10 cellular contexts compared by ENCODE assay signal in genomic region chr7:121873795-121874194, GRCh38. TPM values are rescaled to one million over a fixed set of nuclear protein-coding genes. Genes with fewer than 3 reads are reported as not detected.
A peak's percentile ranks its signal among the peaks of the same experiment; 100 is the strongest.
DNase-seq lines count a peak whose midpoint lies in the region; ATAC-seq and TF ChIP-seq lines count a peak whose summit lies in the region.
"Had no signal": no experiment of that assay in that cellular context is flagged by ENCODE, and none has a peak within 500 bp of the region (broad histone marks: within the 10 kb centered on the region; RNA-seq: fewer than 3 reads in every experiment).

No MANE protein-coding gene starts in this region.

- intact Hi-C loops in heart right ventricle (cut with DNase I), result no loop called here
- intact Hi-C loops in left cardiac atrium (cut with DNase I), result no loop called here
- intact Hi-C loops in uterus (cut with DNase I; ENCODE audit: low total_unique reads), result no loop called here

- H3K36me3 ChIP-seq in heart right ventricle (no peaks in the 10 kb centered on the region), mesodermal cell (ENCODE audit: control insufficient read depth, insufficient read depth, low read length) (no peaks in the 10 kb centered on the region), uterus (no peaks in the 10 kb centered on the region)

- TF ChIP-seq CTCF in heart right ventricle (IDR thresholded peaks at IDR 0.05) (no peak), coronary artery (IDR thresholded peaks at IDR 0.05) (no peak), uterus (IDR thresholded peaks at IDR 0.05) (no peak)

- H3K27ac ChIP-seq in heart right ventricle, result no peak overlapping the region
- peak overlapping the region in 1 of 2 donors; percentile 58 for H3K27ac ChIP-seq in coronary artery
- no peak overlapping the region for H3K27ac ChIP-seq in mesodermal cell (ENCODE audit: low read depth, low read length, severe bottlenecking)
- H3K27ac ChIP-seq in uterus, result no peak overlapping the region

- H3K27me3 ChIP-seq in heart right ventricle, result peaks cover 0 to 65% (median 46%) of the 10 kb centered on the region in 7 donors
- peaks cover 0 to 5% of the 10 kb centered on the region in 2 donors for H3K27me3 ChIP-seq in uterus

- no peak for TF ChIP-seq POLR2A in uterus (IDR thresholded peaks at IDR 0.05)

- H3K4me1 Mint-ChIP-seq in activated T-cell treated with anti-CD3 and anti-CD28 coated beads, Interleukin-2, amount 50 U/mL, for 4 hours (ENCODE audit: low read depth), result peaks cover 3% of the 10 kb centered on the region

- DNase-seq in heart right ventricle (no peak), left cardiac atrium (no peak), coronary artery (ENCODE audit: low spot score) (no peak), uterus (no peak), NCI-H510A treated with DMSO at 0.1 percent for 48 hours (lab: John Stamatoyannopoulos, UW) (no peak)
- DNase-seq in stimulated activated naive CD4-positive, alpha-beta T cell (lab: John Stamatoyannopoulos, UW), result no peak
- no peak for DNase-seq in activated T-cell treated with anti-CD3 and anti-CD28 coated beads, Interleukin-2, amount 50 U/mL, for 4 hours
- DNase-seq: activated CD8-positive, alpha-beta T cell treated with anti-CD3 and anti-CD28 coated beads, Interleukin-2, amount 10 ng/mL, durations not matched to agents 7 days and 5 days had no signal

- no peaks in the 10 kb centered on the region for H3K36me3 Mint-ChIP-seq in activated T-cell treated with anti-CD3 and anti-CD28 coated beads, Interleukin-2, amount 50 U/mL, for 4 hours (ENCODE audit: insufficient read depth)

- H3K4me1 ChIP-seq in heart right ventricle (peaks cover 0 to 16% (median 0%) of the 10 kb centered on the region in 9 donors), mesodermal cell (ENCODE audit: control insufficient read depth, insufficient read depth, low read length, poor library complexity, severe bottlenecking) (no peaks in the 10 kb centered on the region), uterus (no peaks in the 10 kb centered on the region)

- H3K9me3 ChIP-seq in heart right ventricle (no peaks in the 10 kb centered on the region), mesodermal cell (ENCODE audit: control insufficient read depth, low read length) (no peaks in the 10 kb centered on the region), uterus (no peaks in the 10 kb centered on the region)

- no peak overlapping the region for H3K4me3 Mint-ChIP-seq in activated T-cell treated with anti-CD3 and anti-CD28 coated beads, Interleukin-2, amount 50 U/mL, for 4 hours

- peaks cover 30% of the 10 kb centered on the region for H3K27me3 Mint-ChIP-seq in activated T-cell treated with anti-CD3 and anti-CD28 coated beads, Interleukin-2, amount 50 U/mL, for 4 hours (ENCODE audit: low read depth)

- 2% methylated on average over 10 of the region's 10 CpGs for WGBS in heart right ventricle, 2 donors
- WGBS in mesodermal cell (ENCODE audit: insufficient coverage in 2 of 2), 2 experiments, result no CpG with 5 or more reads among the region's 10 CpGs

- no peaks in the 10 kb centered on the region for H3K9me3 Mint-ChIP-seq in activated T-cell treated with anti-CD3 and anti-CD28 coated beads, Interleukin-2, amount 50 U/mL, for 4 hours

- H3K4me3 ChIP-seq in heart right ventricle, result peak overlapping the region; percentile 16 to 56 (median 48)
- H3K4me3 ChIP-seq in coronary artery, result peak overlapping the region; percentile 81
- peak overlapping the region; percentile 63 for H3K4me3 ChIP-seq in mesodermal cell (ENCODE audit: extremely low read depth, insufficient read depth, low read length, poor library complexity, severe bottlenecking)
- H3K4me3 ChIP-seq in uterus, result peak overlapping the region; percentile 23 to 40

- ATAC-seq in heart right ventricle (no peak), left cardiac atrium (no peak)
- no peak for ATAC-seq in activated T-cell treated with anti-CD3 and anti-CD28 coated beads, Interleukin-2, amount 50 U/mL, for 4 hours
- ATAC-seq: activated CD8-positive, alpha-beta T cell treated with anti-CD3 and anti-CD28 coated beads, Interleukin-2, amount 10 ng/mL, durations not matched to agents 7 days and 5 days had no signal

RNA-seq across cellular contexts. Expression of gene PTPRZ1, which starts 0.8 kb away (rescaled TPM):
- total RNA-seq in heart right ventricle, result under 1 TPM; 0.09 to 0.87 (median 0.38) TPM
- under 1 TPM; 0.29 to 0.35 TPM for polyA plus RNA-seq in heart right ventricle
- total RNA-seq in left cardiac atrium, result 1 to 10 TPM in 1 of 2 donors, under 1 TPM in 1; 0.88 to 2.1 TPM
- 16.0 TPM for polyA plus RNA-seq in mesodermal cell (2013, experiment 1 of 2)
- polyA plus RNA-seq in mesodermal cell (2013, experiment 2 of 2), result 10.9 TPM
- 1 to 10 TPM in 1 of 4 donors, under 1 TPM in 1, not detected in 2; 0.76 to 9.1 TPM for total RNA-seq in uterus
- under 1 TPM in 2 of 3 donors, not detected in 1; 0.05 TPM for total RNA-seq in activated T-cell treated with anti-CD3 and anti-CD28 coated beads, Interleukin-2, amount 50 U/mL, for 4 hours
- total RNA-seq: activated CD8-positive, alpha-beta T cell treated with anti-CD3 and anti-CD28 coated beads, Interleukin-2, amount 10 ng/mL, durations not matched to agents 7 days and 5 days; M059J had no signal
